ENCODE assay signal across 8 cellular contexts in genomic region chr9:127915801-127916664, GRCh38. TPM values are rescaled to one million over a fixed set of nuclear protein-coding genes. Genes with fewer than 3 reads are reported as not detected.
DNase-seq lines count a peak whose midpoint lies in the region; ATAC-seq and TF ChIP-seq lines count a peak whose summit lies in the region.

No MANE protein-coding gene starts in this region.

- H3K4me3 ChIP-seq in cardiac muscle cell (peak overlapping the region; percentile 58), SU-DHL-6 (ENCODE audit: insufficient read depth, low read length, poor library complexity, severe bottlenecking) (peak overlapping the region; percentile 65), fibroblast of lung (replicated peaks in 1 of 4; ENCODE audit: control extremely low read depth in 1 of 4, insufficient read depth in 1 of 4, low read depth in 3 of 4, low read length in 4 of 4) (peak overlapping the region; percentile 51 to 82 (median 68)), prostate gland (peak overlapping the region; percentile 39 to 42)

- peak overlapping the region; percentile 66 for H2AFZ ChIP-seq in SU-DHL-6 (ENCODE audit: low read depth, low read length, severe bottlenecking)
- peak overlapping the region; percentile 71 for H2AFZ ChIP-seq in fibroblast of lung (ENCODE audit: low read length)

- H4K20me1 ChIP-seq in SU-DHL-6 (ENCODE audit: low read depth, low read length) = no peaks in the 10 kb centered on the region
- no peaks in the 10 kb centered on the region for H4K20me1 ChIP-seq in fibroblast of lung (ENCODE audit: control insufficient read depth, extremely low read depth, insufficient read depth, low read length)

- peak overlapping the region; percentile 84 for H3K9ac ChIP-seq in SU-DHL-6 (ENCODE audit: low read length)
- peak overlapping the region; percentile 71 for H3K9ac ChIP-seq in fibroblast of lung (ENCODE audit: insufficient read depth, low read length)

- intact Hi-C loops in Right ventricle myocardium superior (cut with DNase I) = loop anchor here (5.0 kb wide), 1 partner anchor 114 kb away; the partner anchor contains the start of gene FPGS
- intact Hi-C loops in prostate gland (cut with DNase I) = loop anchor here (5.0 to 10.0 kb wide), 4 partner anchors 114 to 411 kb away; partner anchors contain the start of genes CDK9, FPGS and STXBP1

- no peaks in the 10 kb centered on the region for H3K9me2 ChIP-seq in SU-DHL-6 (replicated peaks; ENCODE audit: insufficient read depth, low read length)

- H3K27ac ChIP-seq in cardiac muscle cell (no peak overlapping the region), SU-DHL-6 (ENCODE audit: low read depth, low read length) (peak overlapping the region; percentile 80), fibroblast of lung (ENCODE audit: insufficient read depth, low read length) (peak overlapping the region; percentile 48), prostate gland (peak overlapping the region; percentile 58 to 61)

- TF ChIP-seq POLR2A in prostate gland (IDR thresholded peaks at IDR 0.05) = no peak

- WGBS in prostate gland = 28% methylated on average over 23 of the region's 23 CpGs

- H3K9me3 ChIP-seq in cardiac muscle cell (ENCODE audit: low read depth) = no peaks in the 10 kb centered on the region
- H3K9me3 ChIP-seq in SU-DHL-6 (ENCODE audit: insufficient read depth, low read length) = no peaks in the 10 kb centered on the region
- H3K9me3 ChIP-seq in fibroblast of lung (ENCODE audit: control insufficient read depth, insufficient read depth, low read depth, low read length) = no peaks in the 10 kb centered on the region
- H3K9me3 ChIP-seq in prostate gland = no peaks in the 10 kb centered on the region

- H3K27me3 ChIP-seq in cardiac muscle cell = no peaks in the 10 kb centered on the region
- H3K27me3 ChIP-seq in SU-DHL-6 (ENCODE audit: low read length) = no peaks in the 10 kb centered on the region
- H3K27me3 ChIP-seq in fibroblast of lung (ENCODE audit: control insufficient read depth, insufficient read depth, low read length) = no peaks in the 10 kb centered on the region
- H3K27me3 ChIP-seq in prostate gland (replicated peaks; ENCODE audit: insufficient read depth) = no peaks in the 10 kb centered on the region

- peaks cover 6% of the 10 kb centered on the region for H3K36me3 ChIP-seq in cardiac muscle cell
- H3K36me3 ChIP-seq in SU-DHL-6 (ENCODE audit: low read length) = no peaks in the 10 kb centered on the region
- peaks cover 12% of the 10 kb centered on the region for H3K36me3 ChIP-seq in fibroblast of lung (ENCODE audit: control insufficient read depth, insufficient read depth, low read length)
- H3K36me3 ChIP-seq in prostate gland = no peaks in the 10 kb centered on the region

- DNase-seq in cardiac muscle cell (ENCODE audit: low read depth in 1 of 2, low spot score in 1 of 2) (no peak), Right ventricle myocardium superior (no peak), fibroblast of lung (ENCODE audit: low read depth in 2 of 2) (no peak), prostate gland (ENCODE audit: low spot score) (no peak), iPS-NIHi11 (ENCODE audit: low spot score) (no peak), D341Med (ENCODE audit: low spot score) (no peak), NCI-H446 treated with DMSO at 0.1 percent for 48 hours (lab: John Stamatoyannopoulos, UW) (no peak)

- H3K4me2 ChIP-seq in SU-DHL-6 (ENCODE audit: low read depth, low read length, poor library complexity, severe bottlenecking) = peak overlapping the region; percentile 87
- peak overlapping the region; percentile 70 for H3K4me2 ChIP-seq in fibroblast of lung (ENCODE audit: extremely low read depth, insufficient read depth, low read length)

- H3F3A ChIP-seq in SU-DHL-6 (ENCODE audit: insufficient read depth) = peaks cover 19% of the 10 kb centered on the region

- no peak for ATAC-seq in Right ventricle myocardium superior (ENCODE audit: poor library complexity)

- H3K79me2 ChIP-seq in SU-DHL-6 (ENCODE audit: insufficient read depth, low read length) (no peaks in the 10 kb centered on the region), fibroblast of lung (ENCODE audit: control insufficient read depth, insufficient read depth, low read length) (peaks cover 5% of the 10 kb centered on the region)

- H3K4me1 ChIP-seq in cardiac muscle cell (ENCODE audit: low read depth) (peaks cover 11% of the 10 kb centered on the region), fibroblast of lung (ENCODE audit: control insufficient read depth, extremely low read depth, insufficient read depth, low read length) (peaks cover 29% of the 10 kb centered on the region), prostate gland (replicated peaks) (no peaks in the 10 kb centered on the region)

- no peak for TF ChIP-seq CTCF in cardiac muscle cell (IDR thresholded peaks at IDR 0.05; ENCODE audit: low read depth, low read length)
- TF ChIP-seq CTCF in SU-DHL-6 (IDR thresholded peaks at IDR 0.05; ENCODE audit: insufficient read depth, low read length, poor library complexity, severe bottlenecking) = no peak
- TF ChIP-seq CTCF in fibroblast of lung (conservative IDR thresholded peaks at IDR 0.05 in 1 of 2, IDR thresholded peaks at IDR 0.05 in 1 of 2; ENCODE audit: low read depth in 1 of 2, low read length in 2 of 2) = no peak
- no peak for TF ChIP-seq CTCF in prostate gland (IDR thresholded peaks at IDR 0.05)

RNA-seq across cellular contexts. Expression of gene ST6GALNAC4, which starts 0.8 kb away (rescaled TPM):
- 66.2 and 119 TPM in 2 replicates for total RNA-seq in cardiac muscle cell
- polyA plus RNA-seq in cardiac muscle cell = 48.8 and 71.4 TPM in 2 replicates
- 18.1 TPM for total RNA-seq in Right ventricle myocardium superior
- total RNA-seq in fibroblast of lung = 28.1 and 32.6 TPM in 2 replicates
- polyA plus RNA-seq in fibroblast of lung = 16.4 and 18.4 TPM in 2 replicates
- 24.3 and 33.4 TPM in 2 replicates for polyA plus RNA-seq in fibroblast of lung (2012)
- polyA minus RNA-seq in fibroblast of lung (ENCODE audit: low replicate concordance) = 33.5 and 37.8 TPM in 2 replicates
- 10 to 100 TPM; 21.8 to 47.0 TPM for total RNA-seq in prostate gland

RNA-seq across cellular contexts. Expression of gene PIP5KL1, which starts 14.5 kb away (rescaled TPM):
- total RNA-seq in cardiac muscle cell (0.89 and 1.7 TPM in 2 replicates), Right ventricle myocardium superior (0.48 TPM), fibroblast of lung (0.77 and 2.5 TPM in 2 replicates), prostate gland (10 to 100 TPM in 1 of 2 donors, 1 to 10 TPM in 1; 3.1 to 16.5 TPM)
- polyA plus RNA-seq in cardiac muscle cell (3.4 and 3.5 TPM in 2 replicates), fibroblast of lung (0.84 and 1.9 TPM in 2 replicates)
- 2.0 and 3.6 TPM in 2 replicates for polyA plus RNA-seq in fibroblast of lung (2012)
- polyA minus RNA-seq in fibroblast of lung (ENCODE audit: low replicate concordance) = 2.9 TPM in 1 of 2 replicates, not detected in the other

RNA-seq across cellular contexts. Expression of gene ST6GALNAC6, which starts 16.6 kb away (rescaled TPM):
- total RNA-seq in cardiac muscle cell (49.4 and 73.4 TPM in 2 replicates), Right ventricle myocardium superior (38.2 TPM), fibroblast of lung (60.9 and 69.5 TPM in 2 replicates), prostate gland (10 to 100 TPM; 46.4 to 95.1 TPM)
- polyA plus RNA-seq in cardiac muscle cell (53.0 and 85.2 TPM in 2 replicates), fibroblast of lung (53.3 and 56.0 TPM in 2 replicates)
- polyA plus RNA-seq in fibroblast of lung (2012) = 74.8 and 76.3 TPM in 2 replicates
- 129 and 139 TPM in 2 replicates for polyA minus RNA-seq in fibroblast of lung (ENCODE audit: low replicate concordance)

RNA-seq across cellular contexts. Expression of gene DPM2, which starts 21.6 kb away (rescaled TPM):
- total RNA-seq in cardiac muscle cell (26.1 and 35.6 TPM in 2 replicates), Right ventricle myocardium superior (9.9 TPM), fibroblast of lung (8.5 and 11.7 TPM in 2 replicates), prostate gland (10 to 100 TPM; 28.1 to 28.2 TPM)
- polyA plus RNA-seq in cardiac muscle cell (54.2 and 70.7 TPM in 2 replicates), fibroblast of lung (24.1 and 36.2 TPM in 2 replicates)
- 33.2 and 44.8 TPM in 2 replicates for polyA plus RNA-seq in fibroblast of lung (2012)
- polyA minus RNA-seq in fibroblast of lung (ENCODE audit: low replicate concordance) = 67.0 and 102 TPM in 2 replicates

RNA-seq across cellular contexts. Expression of gene AK1, which starts 38.6 kb away (rescaled TPM):
- total RNA-seq in cardiac muscle cell = 174 and 175 TPM in 2 replicates
- 346 and 413 TPM in 2 replicates for polyA plus RNA-seq in cardiac muscle cell
- total RNA-seq in Right ventricle myocardium superior = 932 TPM
- total RNA-seq in fibroblast of lung = 46.7 and 47.6 TPM in 2 replicates
- polyA plus RNA-seq in fibroblast of lung = 73.1 and 80.6 TPM in 2 replicates
- 139 and 154 TPM in 2 replicates for polyA plus RNA-seq in fibroblast of lung (2012)
- 75.8 and 109 TPM in 2 replicates for polyA minus RNA-seq in fibroblast of lung (ENCODE audit: low replicate concordance)
- 100 to 1,000 TPM in 1 of 2 donors, 10 to 100 TPM in 1; 22.2 to 123 TPM for total RNA-seq in prostate gland
